Comparison of ENCODE assay signal across 21 cellular contexts in the genomic region with DNA sequence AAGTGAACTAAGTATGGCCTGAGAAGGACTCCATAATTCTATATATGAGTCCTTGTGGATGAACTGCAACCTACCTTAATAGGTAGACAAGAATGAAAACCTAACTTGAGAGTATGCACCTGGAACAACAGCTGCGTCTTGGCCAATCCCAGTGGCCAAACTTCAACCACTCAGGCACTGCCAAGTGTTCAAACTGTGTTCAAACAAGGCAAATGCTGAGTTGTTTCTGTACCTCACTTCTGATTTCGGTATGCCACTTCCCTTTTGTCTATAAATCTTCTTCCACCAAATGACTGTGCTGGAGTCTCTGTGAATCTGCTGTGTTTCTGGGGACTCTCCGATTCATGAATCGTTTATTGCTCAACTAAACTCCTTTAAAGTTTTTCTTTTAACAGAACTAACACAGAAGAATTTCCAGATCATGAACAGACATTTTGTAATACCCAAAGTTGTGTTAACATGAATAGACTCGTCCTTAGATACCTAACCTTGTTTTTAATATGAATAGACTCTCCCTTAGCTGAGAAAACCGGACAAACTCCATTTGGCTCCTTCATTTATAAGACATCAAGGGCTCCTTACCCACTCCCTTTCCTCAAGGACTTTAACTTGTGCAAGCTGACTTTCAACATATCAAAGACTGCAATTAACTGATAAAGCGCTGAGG. TPM values are rescaled to one million over a fixed set of nuclear protein-coding genes. Genes with fewer than 3 reads are reported as not detected.
DNase-seq lines count a peak whose midpoint lies in the region; ATAC-seq and TF ChIP-seq lines count a peak whose summit lies in the region.
"Had no signal": no experiment of that assay in that cellular context is flagged by ENCODE, and none has a peak within 500 bp of the region (broad histone marks: within the 10 kb centered on the region; RNA-seq: fewer than 3 reads in every experiment).

No MANE protein-coding gene starts in this region.

- intact Hi-C loops in transverse colon (cut with DNase I; ENCODE audit: low total_unique reads), result no loop called here

- no peak for TF ChIP-seq EP300 in transverse colon (IDR thresholded peaks at IDR 0.05; ENCODE audit: low read depth)

- DNase-seq in activated naive CD4-positive, alpha-beta T cell treated with anti-CD3 and anti-CD28 coated beads, Interleukin-2, amount 50 U/mL, for 72 hours (ENCODE audit: low spot score in 2 of 2), result peak in 1 of 2 donors; percentile 18
- no peak for DNase-seq in activated naive CD4-positive, alpha-beta T cell treated with anti-CD3 and anti-CD28 coated beads, Interleukin-2, amount 50 U/mL, for 16 hours
- DNase-seq in MV-4-11 (lab: John Stamatoyannopoulos, UW) (peak; percentile 74), epithelial cell of esophagus (ENCODE audit: low read depth) (peak; percentile 83), transverse colon (no peak)
- peak; percentile 59 for DNase-seq in stimulated activated naive B cell treated with anti-CD40 and anti-IgM and Interleukin-4, amounts not matched to agents 10 μg/mL and 1 μg/mL and 100 μg/mL, for 72 hours
- DNase-seq: activated naive CD8-positive, alpha-beta T cell treated with anti-CD3 and anti-CD28 coated beads for 36 hours; dorsolateral prefrontal cortex; heart right ventricle; left cardiac atrium; mesendoderm; NCI-H1105 treated with DMSO at 0.1 percent for 48 hours; NCI-H2081; NCI-H226; NCI-H748 treated with DMSO at 0.1 percent for 48 hours; nucleus accumbens; psoas muscle had no signal

- no peaks in the 10 kb centered on the region for H3K27me3 ChIP-seq in transverse colon
- H3K27me3 ChIP-seq: dorsolateral prefrontal cortex, heart right ventricle had no signal

- peaks cover 5 to 23% of the 10 kb centered on the region in 2 donors for H3K4me1 Mint-ChIP-seq in stimulated activated naive B cell treated with anti-CD40 and anti-IgM and Interleukin-4, amounts not matched to agents 10 μg/mL and 1 μg/mL and 100 μg/mL, for 72 hours
- H3K4me1 Mint-ChIP-seq: stimulated activated effector memory CD8-positive, alpha-beta T cell treated with anti-CD3 and anti-CD28 coated beads, Interleukin-12 subunit alpha, Interleukin-12 subunit beta, amount 100 ng/mL, for 72 hours had no signal

- no peak for ATAC-seq in activated naive CD4-positive, alpha-beta T cell treated with anti-CD3 and anti-CD28 coated beads, Interleukin-2, amount 50 U/mL, for 72 hours
- no peak for ATAC-seq in stimulated activated naive B cell treated with anti-CD40 and anti-IgM and Interleukin-4, amounts not matched to agents 10 μg/mL and 1 μg/mL and 100 μg/mL, for 72 hours (replicated peaks)
- ATAC-seq in GM21360 (IDR thresholded peaks at IDR 0.05; ENCODE audit: unreplicated experiment), result no peak
- ATAC-seq: heart right ventricle; left cardiac atrium; psoas muscle; SK-N-SH treated with all-trans-retinoic acid at 6 μM for 48 hours; stimulated activated effector memory CD8-positive, alpha-beta T cell treated with anti-CD3 and anti-CD28 coated beads, Interleukin-12 subunit alpha, Interleukin-12 subunit beta, amount 100 ng/mL, for 72 hours had no signal

- peaks cover 0 to 16% (median 8%) of the 10 kb centered on the region in 4 donors for H3K36me3 ChIP-seq in transverse colon

- TF ChIP-seq POLR2A in transverse colon (IDR thresholded peaks at IDR 0.05), result no peak

- peak overlapping the region in 1 of 2 donors; percentile 5 for H3K4me3 Mint-ChIP-seq in stimulated activated naive B cell treated with anti-CD40 and anti-IgM and Interleukin-4, amounts not matched to agents 10 μg/mL and 1 μg/mL and 100 μg/mL, for 72 hours
- H3K4me3 Mint-ChIP-seq: activated naive CD8-positive, alpha-beta T cell treated with anti-CD3 and anti-CD28 coated beads for 36 hours; stimulated activated effector memory CD8-positive, alpha-beta T cell treated with anti-CD3 and anti-CD28 coated beads, Interleukin-12 subunit alpha, Interleukin-12 subunit beta, amount 100 ng/mL, for 72 hours had no signal

- no peak for TF ChIP-seq CTCF in epithelial cell of esophagus (IDR thresholded peaks at IDR 0.05; ENCODE audit: insufficient read depth, low read depth, low read length, missing control alignments)
- TF ChIP-seq CTCF in transverse colon (IDR thresholded peaks at IDR 0.05), result no peak

- H3K4me3 ChIP-seq in epithelial cell of esophagus (ENCODE audit: low read length) (no peak overlapping the region), transverse colon (no peak overlapping the region)
- H3K4me3 ChIP-seq: dorsolateral prefrontal cortex, heart right ventricle, psoas muscle had no signal

- peaks cover 31 to 38% of the 10 kb centered on the region in 2 donors for H3K9me3 Mint-ChIP-seq in activated naive CD4-positive, alpha-beta T cell treated with anti-CD3 and anti-CD28 coated beads, Interleukin-2, amount 50 U/mL, for 72 hours
- peaks cover 24 to 26% of the 10 kb centered on the region in 2 donors for H3K9me3 Mint-ChIP-seq in stimulated activated naive B cell treated with anti-CD40 and anti-IgM and Interleukin-4, amounts not matched to agents 10 μg/mL and 1 μg/mL and 100 μg/mL, for 72 hours

- no peak overlapping the region for H3K27ac ChIP-seq in transverse colon
- H3K27ac ChIP-seq: C4-2B, heart right ventricle, psoas muscle had no signal

- H3K27me3 Mint-ChIP-seq in stimulated activated naive B cell treated with anti-CD40 and anti-IgM and Interleukin-4, amounts not matched to agents 10 μg/mL and 1 μg/mL and 100 μg/mL, for 72 hours, result no peaks in the 10 kb centered on the region
- H3K27me3 Mint-ChIP-seq: activated naive CD8-positive, alpha-beta T cell treated with anti-CD3 and anti-CD28 coated beads for 36 hours had no signal

- peaks cover 79 to 87% of the 10 kb centered on the region in 2 donors for H3K36me3 Mint-ChIP-seq in activated naive CD4-positive, alpha-beta T cell treated with anti-CD3 and anti-CD28 coated beads, Interleukin-2, amount 50 U/mL, for 72 hours
- H3K36me3 Mint-ChIP-seq in stimulated activated naive B cell treated with anti-CD40 and anti-IgM and Interleukin-4, amounts not matched to agents 10 μg/mL and 1 μg/mL and 100 μg/mL, for 72 hours, result peaks cover 69 to 77% of the 10 kb centered on the region in 2 donors

- H3K4me1 ChIP-seq in transverse colon, result peaks cover 0 to 6% (median 3%) of the 10 kb centered on the region in 4 donors

- peak overlapping the region; percentile 24 to 62 for H3K27ac Mint-ChIP-seq in activated naive CD4-positive, alpha-beta T cell treated with anti-CD3 and anti-CD28 coated beads, Interleukin-2, amount 50 U/mL, for 72 hours
- peak overlapping the region; percentile 59 for H3K27ac Mint-ChIP-seq in stimulated activated naive B cell treated with anti-CD40 and anti-IgM and Interleukin-4, amounts not matched to agents 10 μg/mL and 1 μg/mL and 100 μg/mL, for 72 hours
- H3K27ac Mint-ChIP-seq: activated naive CD8-positive, alpha-beta T cell treated with anti-CD3 and anti-CD28 coated beads for 36 hours; stimulated activated effector memory CD8-positive, alpha-beta T cell treated with anti-CD3 and anti-CD28 coated beads, Interleukin-12 subunit alpha, Interleukin-12 subunit beta, amount 100 ng/mL, for 72 hours had no signal

- in situ Hi-C loops in transverse colon (cut with MboI; ENCODE audit: low pct_ligation_motif_present in 1 of 4, low pct_unique_long_range_greater_than_20kb in 1 of 4, low sequenced_read_pairs in 3 of 4), result no loop called here

- H3K9me3 ChIP-seq in transverse colon, result peaks cover 16 to 22% of the 10 kb centered on the region in 2 donors

- 73 to 74% methylated on average over 6 to 7 of the region's 7 CpGs for whole genome bisulfite sequencing in transverse colon (ENCODE audit: low coverage in 1 of 2), 2 donors

RNA-seq across cellular contexts. Expression of gene ZNF717, which starts 4.1 kb away (rescaled TPM):
- 10 to 100 TPM; 10.5 to 13.8 TPM for total RNA-seq in activated naive CD4-positive, alpha-beta T cell treated with anti-CD3 and anti-CD28 coated beads, Interleukin-2, amount 50 U/mL, for 72 hours
- total RNA-seq in transverse colon, result 10 to 100 TPM in 1 of 4 donors, 1 to 10 TPM in 3; 2.2 to 10.8 (median 5.7) TPM

Comparison
In these comparisons a context has a peak if more than half of its experiments do, and no peak if none do; other contexts are left out.
1. DNase-seq: peak in MV-4-11 (single experiment), epithelial cell of esophagus (single experiment) and stimulated activated naive B cell treated with anti-CD40 and anti-IgM and Interleukin-4, amounts not matched to agents 10 μg/mL and 1 μg/mL and 100 μg/mL, for 72 hours (single experiment); none in activated naive CD4-positive, alpha-beta T cell treated with anti-CD3 and anti-CD28 coated beads, Interleukin-2, amount 50 U/mL, for 16 hours (single experiment) and transverse colon (single experiment).